In genomic region chrY:19717950-19718349, GRCh38 we compare ENCODE assay signal across 20 cellular contexts. TPM values are rescaled to one million over a fixed set of nuclear protein-coding genes. Genes with fewer than 3 reads are reported as not detected.
DNase-seq lines count a peak whose midpoint lies in the region; ATAC-seq and TF ChIP-seq lines count a peak whose summit lies in the region.
"Had no signal": no experiment of that assay in that cellular context is flagged by ENCODE, and none has a peak within 500 bp of the region (broad histone marks: within the 10 kb centered on the region; RNA-seq: fewer than 3 reads in every experiment).

No MANE protein-coding gene starts in this region.

- H3K4me1 ChIP-seq in OCI-LY1 (ENCODE audit: insufficient read depth, low read length, severe bottlenecking) (peaks cover 23% of the 10 kb centered on the region), SJCRH30 (no peaks in the 10 kb centered on the region)
- H3K4me1 ChIP-seq: testis had no signal

- H3K27ac ChIP-seq in OCI-LY1 (ENCODE audit: low read depth, low read length, poor library complexity, severe bottlenecking): peak overlapping the region; percentile 28
- H3K27ac ChIP-seq in SJCRH30: no peak overlapping the region
- H3K27ac ChIP-seq: testis had no signal

- no peak overlapping the region for H3K4me2 ChIP-seq in OCI-LY1 (ENCODE audit: low read length)

- H3K36me3 ChIP-seq in OCI-LY1 (ENCODE audit: insufficient read depth, low read length) (peaks cover 97% of the 10 kb centered on the region), SJCRH30 (no peaks in the 10 kb centered on the region)

- H3K9me3 ChIP-seq in OCI-LY1 (ENCODE audit: low read length) (no peaks in the 10 kb centered on the region), SJCRH30 (replicated peaks) (no peaks in the 10 kb centered on the region)
- H3K9me3 ChIP-seq: testis had no signal

- H4K20me1 ChIP-seq in OCI-LY1 (ENCODE audit: insufficient read depth, low read length): no peaks in the 10 kb centered on the region

- no peaks in the 10 kb centered on the region for H3F3A ChIP-seq in OCI-LY1 (ENCODE audit: insufficient read depth, low read length)

- no peak overlapping the region for H3K9ac ChIP-seq in OCI-LY1 (ENCODE audit: low read length)

- no peaks in the 10 kb centered on the region for H3K36me3 Mint-ChIP-seq in glutamatergic neuron (ENCODE audit: unreplicated experiment)
- no peaks in the 10 kb centered on the region for H3K36me3 Mint-ChIP-seq in osteocyte (ENCODE audit: unreplicated experiment)

- TF ChIP-seq CTCF in OCI-LY1 (IDR thresholded peaks at IDR 0.05; ENCODE audit: low read length) (no peak), glutamatergic neuron (IDR thresholded peaks at IDR 0.05; ENCODE audit: partially characterized antibody, unreplicated experiment) (no peak), osteocyte (IDR thresholded peaks at IDR 0.05) (no peak)

- H3K27ac Mint-ChIP-seq in glutamatergic neuron (ENCODE audit: unreplicated experiment) (no peak overlapping the region), osteocyte (ENCODE audit: unreplicated experiment) (no peak overlapping the region)
- H3K27ac Mint-ChIP-seq: activated CD8-positive, alpha-beta T cell treated with anti-CD3 and anti-CD28 coated beads, Interleukin-2, amount 10 ng/mL, durations not matched to agents 7 days and 5 days; activated naive CD8-positive, alpha-beta T cell treated with anti-CD3 and anti-CD28 coated beads, Interleukin-2, amount 10 ng/mL, durations not matched to agents 7 days and 5 days; activated T-helper 1 cell treated with anti-CD3 and anti-CD28 coated beads, Interleukin-12 subunit alpha, Interleukin-12 subunit beta, Interleukin-2, Interleukin-4 antibody, amounts not matched to agents 30 ng/mL and 10 ng/mL and 1 ng/mL, durations not matched to agents 14 hours and 24 hours and 36 hours had no signal

- H3K4me3 ChIP-seq in OCI-LY1 (ENCODE audit: low read depth, low read length, poor library complexity, severe bottlenecking) (no peak overlapping the region), SJCRH30 (no peak overlapping the region)
- H3K4me3 ChIP-seq: testis had no signal

- H3K27me3 ChIP-seq in OCI-LY1 (ENCODE audit: insufficient read depth, low read length) (no peaks in the 10 kb centered on the region), SJCRH30 (no peaks in the 10 kb centered on the region)
- H3K27me3 ChIP-seq: testis had no signal

- H3K27me3 Mint-ChIP-seq in glutamatergic neuron (ENCODE audit: unreplicated experiment) (no peaks in the 10 kb centered on the region), osteocyte (ENCODE audit: unreplicated experiment) (no peaks in the 10 kb centered on the region)
- H3K27me3 Mint-ChIP-seq: activated naive CD8-positive, alpha-beta T cell treated with anti-CD3 and anti-CD28 coated beads, Interleukin-2, amount 10 ng/mL, durations not matched to agents 7 days and 5 days had no signal

- H3K79me2 ChIP-seq in OCI-LY1 (ENCODE audit: insufficient read depth, low read length): no peaks in the 10 kb centered on the region

- DNase-seq in SJCRH30: no peak
- DNase-seq in glutamatergic neuron: no peak
- no peak for DNase-seq in stimulated activated CD4-positive, alpha-beta T cell treated with anti-CD3 and anti-CD28 coated beads, Interleukin-4, amount 100 ng/mL, for 24 hours
- DNase-seq in osteocyte (ENCODE audit: extremely low spot score, unreplicated experiment): no peak
- DNase-seq: activated CD8-positive, alpha-beta T cell treated with anti-CD3 and anti-CD28 coated beads, Interleukin-2, amount 10 ng/mL, durations not matched to agents 7 days and 5 days; activated naive CD8-positive, alpha-beta T cell treated with anti-CD3 and anti-CD28 coated beads, Interleukin-2, amount 10 ng/mL, durations not matched to agents 7 days and 5 days; COR-L47; dermis blood vessel endothelial cell; erythroblast; NCI-H1048; NCI-H2107; NCI-H774; posterior cingulate gyrus; RPMI8226; testis had no signal

- H3K4me1 Mint-ChIP-seq in glutamatergic neuron (ENCODE audit: low read depth, unreplicated experiment) (no peaks in the 10 kb centered on the region), osteocyte (ENCODE audit: unreplicated experiment) (no peaks in the 10 kb centered on the region)
- H3K4me1 Mint-ChIP-seq: activated naive CD8-positive, alpha-beta T cell treated with anti-CD3 and anti-CD28 coated beads, Interleukin-2, amount 10 ng/mL, durations not matched to agents 7 days and 5 days had no signal

- H3K9me2 ChIP-seq in OCI-LY1 (ENCODE audit: low read depth, low read length): no peaks in the 10 kb centered on the region

- H3K9me3 Mint-ChIP-seq in glutamatergic neuron (ENCODE audit: unreplicated experiment) (no peaks in the 10 kb centered on the region), osteocyte (ENCODE audit: unreplicated experiment) (no peaks in the 10 kb centered on the region)
- H3K9me3 Mint-ChIP-seq: activated naive CD8-positive, alpha-beta T cell treated with anti-CD3 and anti-CD28 coated beads, Interleukin-2, amount 10 ng/mL, durations not matched to agents 7 days and 5 days; activated T-helper 1 cell treated with anti-CD3 and anti-CD28 coated beads, Interleukin-12 subunit alpha, Interleukin-12 subunit beta, Interleukin-2, Interleukin-4 antibody, amounts not matched to agents 30 ng/mL and 10 ng/mL and 1 ng/mL, durations not matched to agents 14 hours and 24 hours and 36 hours had no signal

- H3K4me3 Mint-ChIP-seq in glutamatergic neuron (ENCODE audit: unreplicated experiment): no peak overlapping the region
- H3K4me3 Mint-ChIP-seq in osteocyte (ENCODE audit: unreplicated experiment): no peak overlapping the region
- H3K4me3 Mint-ChIP-seq: activated CD8-positive, alpha-beta T cell treated with anti-CD3 and anti-CD28 coated beads, Interleukin-2, amount 10 ng/mL, durations not matched to agents 7 days and 5 days; activated naive CD8-positive, alpha-beta T cell treated with anti-CD3 and anti-CD28 coated beads, Interleukin-2, amount 10 ng/mL, durations not matched to agents 7 days and 5 days; activated T-helper 1 cell treated with anti-CD3 and anti-CD28 coated beads, Interleukin-12 subunit alpha, Interleukin-12 subunit beta, Interleukin-2, Interleukin-4 antibody, amounts not matched to agents 30 ng/mL and 10 ng/mL and 1 ng/mL, durations not matched to agents 14 hours and 24 hours and 36 hours had no signal

- H2AFZ ChIP-seq in OCI-LY1 (ENCODE audit: low read length): no peak overlapping the region

- ATAC-seq in GM18519 (IDR thresholded peaks at IDR 0.05; ENCODE audit: low FRiP score, unreplicated experiment): peak; percentile 98
- ATAC-seq in GM21737 (IDR thresholded peaks at IDR 0.05; ENCODE audit: unreplicated experiment): peak; percentile 89
- peak; percentile 88 for ATAC-seq in HG03196 (IDR thresholded peaks at IDR 0.05; ENCODE audit: unreplicated experiment)
- ATAC-seq: activated CD8-positive, alpha-beta T cell treated with anti-CD3 and anti-CD28 coated beads, Interleukin-2, amount 10 ng/mL, durations not matched to agents 7 days and 5 days had no signal

RNA-seq across cellular contexts. Expression of gene KDM5D, which starts 26.6 kb away (rescaled TPM):
- total RNA-seq in SJCRH30 (2014; rRNA removed; shearing (Covaris generic)): 0.02 TPM in 1 of 2 replicates, not detected in the other
- 49.5 TPM for total RNA-seq in glutamatergic neuron (ENCODE audit: unreplicated experiment)
- total RNA-seq in osteocyte: not detected in 2 replicates
- total RNA-seq: dermis blood vessel endothelial cell had no signal
